Comparison of ENCODE assay signal across 8 cellular contexts in genomic region chr7:140342732-140343514, GRCh38.
DNase-seq lines count a peak whose midpoint lies in the region; ATAC-seq and TF ChIP-seq lines count a peak whose summit lies in the region.

No MANE protein-coding gene starts in this region.

- H3K36me3 Mint-ChIP-seq in activated naive CD4-positive, alpha-beta T cell treated with anti-CD3 and anti-CD28 coated beads, Interleukin-2, amount 50 U/mL, for 24 hours, result peaks cover 17% of the 10 kb centered on the region
- H3K36me3 Mint-ChIP-seq in dendritic cell treated with granulocyte-macrophage colony-stimulating factor and Interleukin-4, amounts not matched to agents 40 ng/mL and 50 ng/mL, for 4 days (ENCODE audit: low read depth), result peaks cover 85% of the 10 kb centered on the region

- POLR2A ChIA-PET in RWPE1 (lab: Yijun Ruan, JAX; ENCODE audit: low non-redundant PET), result no interaction called here

- no peak overlapping the region for H3K4me3 Mint-ChIP-seq in activated naive CD4-positive, alpha-beta T cell treated with anti-CD3 and anti-CD28 coated beads, Interleukin-2, amount 50 U/mL, for 24 hours
- no peak overlapping the region for H3K4me3 Mint-ChIP-seq in dendritic cell treated with granulocyte-macrophage colony-stimulating factor and Interleukin-4, amounts not matched to agents 40 ng/mL and 50 ng/mL, for 4 days

- no peaks in the 10 kb centered on the region for H3K27me3 Mint-ChIP-seq in activated naive CD4-positive, alpha-beta T cell treated with anti-CD3 and anti-CD28 coated beads, Interleukin-2, amount 50 U/mL, for 24 hours
- H3K27me3 Mint-ChIP-seq in dendritic cell treated with granulocyte-macrophage colony-stimulating factor and Interleukin-4, amounts not matched to agents 40 ng/mL and 50 ng/mL, for 4 days, result no peaks in the 10 kb centered on the region

- H3K27ac Mint-ChIP-seq in activated naive CD4-positive, alpha-beta T cell treated with anti-CD3 and anti-CD28 coated beads, Interleukin-2, amount 50 U/mL, for 24 hours, result peak overlapping the region; percentile 53
- H3K27ac Mint-ChIP-seq in dendritic cell treated with granulocyte-macrophage colony-stimulating factor and Interleukin-4, amounts not matched to agents 40 ng/mL and 50 ng/mL, for 4 days, result peak overlapping the region; percentile 69

- no peak overlapping the region for H3K27ac ChIP-seq in RWPE1

- no peak for ATAC-seq in HG03469 (IDR thresholded peaks at IDR 0.05; ENCODE audit: unreplicated experiment)

- CTCF ChIA-PET in RWPE1 (lab: Yijun Ruan, JAX), result interaction anchor here (0.6 kb wide), 2 partner anchors 140 to 1423 kb away, joined by 3 read pairs; no protein-coding TSS in a partner anchor

- no peaks in the 10 kb centered on the region for H3K9me3 Mint-ChIP-seq in activated naive CD4-positive, alpha-beta T cell treated with anti-CD3 and anti-CD28 coated beads, Interleukin-2, amount 50 U/mL, for 24 hours
- H3K9me3 Mint-ChIP-seq in dendritic cell treated with granulocyte-macrophage colony-stimulating factor and Interleukin-4, amounts not matched to agents 40 ng/mL and 50 ng/mL, for 4 days, result no peaks in the 10 kb centered on the region

- DNase-seq in activated naive CD4-positive, alpha-beta T cell treated with Interleukin-2 at 50 U/mL for 16 hours, result no peak
- DNase-seq in NOMO-1 (lab: John Stamatoyannopoulos, UW; ENCODE audit: unreplicated experiment in 2 of 2) (peak; percentile 35 to 64), middle frontal gyrus (ENCODE audit: extremely low spot score, low spot score) (peak; percentile 56), DMS153 (lab: John Stamatoyannopoulos, UW) (no peak), RWPE1 (ENCODE audit: low spot score) (no peak)

- no peak for TF ChIP-seq CTCF in RWPE1 (conservative IDR thresholded peaks at IDR 0.05; ENCODE audit: low read depth)

- H3K4me1 Mint-ChIP-seq in activated naive CD4-positive, alpha-beta T cell treated with anti-CD3 and anti-CD28 coated beads, Interleukin-2, amount 50 U/mL, for 24 hours, result no peaks in the 10 kb centered on the region
- peaks cover 18% of the 10 kb centered on the region for H3K4me1 Mint-ChIP-seq in dendritic cell treated with granulocyte-macrophage colony-stimulating factor and Interleukin-4, amounts not matched to agents 40 ng/mL and 50 ng/mL, for 4 days (ENCODE audit: low read depth)

- intact Hi-C loops in dendritic cell treated with granulocyte-macrophage colony-stimulating factor and Interleukin-4, amounts not matched to agents 40 ng/mL and 50 ng/mL, for 4 days (cut with micrococcal nuclease), result loop anchor here (2.0 to 10.0 kb wide), 3 partner anchors 568 to 918 kb away; partner anchors contain the start of gene HIPK2

Comparison
In these comparisons a context has a peak if more than half of its experiments do, and no peak if none do; other contexts are left out.
1. DNase-seq: peak in NOMO-1 (2 of 2) and middle frontal gyrus (single experiment); none in activated naive CD4-positive, alpha-beta T cell treated with Interleukin-2 at 50 U/mL for 16 hours (single experiment), DMS153 (single experiment) and RWPE1 (single experiment).